ENCODE assay signal across 7 cellular contexts in the genomic region with DNA sequence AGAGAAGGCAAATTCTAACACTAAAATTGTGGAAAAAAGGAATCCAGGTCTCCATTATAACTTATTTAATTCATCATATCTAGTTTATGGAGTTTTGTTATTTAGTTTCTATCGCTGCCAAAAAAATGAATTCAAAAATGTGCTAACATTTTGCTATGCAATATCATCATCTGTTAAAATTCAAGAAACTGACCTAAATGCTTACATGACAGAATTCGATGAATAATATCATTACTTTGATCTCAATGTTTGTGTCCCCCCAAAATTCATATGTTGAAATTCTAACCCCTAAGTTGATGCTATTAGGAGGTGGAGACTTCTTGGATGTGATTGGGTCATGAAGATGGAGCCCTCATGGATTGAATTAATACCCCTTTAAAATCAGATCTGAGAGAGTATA.
"Had no signal": no experiment of that assay in that cellular context is flagged by ENCODE, and none has a peak within 500 bp of the region (broad histone marks: within the 10 kb centered on the region; RNA-seq: fewer than 3 reads in every experiment).

No MANE protein-coding gene starts in this region.

- H3K36me3 Mint-ChIP-seq: IgD-negative memory B cell had no signal

- DNase-seq: KBM-7, KG1 had no signal

- H3K4me3 ChIP-seq: K562 had no signal

- H3K4me2 ChIP-seq: KMS-11 had no signal

- H3K9ac ChIP-seq: KMS-11 had no signal

- FAIRE-seq: HTR-8/SVneo, K562 had no signal

- ATAC-seq: K562 had no signal

- H3K27ac ChIP-seq: HL-60, KMS-11 had no signal

- H3K4me1 Mint-ChIP-seq: IgD-negative memory B cell had no signal

- H3K27ac Mint-ChIP-seq: IgD-negative memory B cell had no signal

- H3K4me3 Mint-ChIP-seq: IgD-negative memory B cell had no signal

- H3K27me3 Mint-ChIP-seq: IgD-negative memory B cell had no signal
